ENCODE assay signal across 10 cellular contexts in genomic region chr15:40100947-40101905, GRCh38. TPM values are rescaled to one million over a fixed set of nuclear protein-coding genes. Genes with fewer than 3 reads are reported as not detected.
DNase-seq lines count a peak whose midpoint lies in the region; ATAC-seq and TF ChIP-seq lines count a peak whose summit lies in the region.
"Had no signal": no experiment of that assay in that cellular context is flagged by ENCODE, and none has a peak within 500 bp of the region (broad histone marks: within the 10 kb centered on the region; RNA-seq: fewer than 3 reads in every experiment).

No MANE protein-coding gene starts in this region.

- H3K4me3 ChIP-seq in OCI-LY3 (ENCODE audit: low read length) (peak overlapping the region; percentile 53), gastroesophageal sphincter (no peak overlapping the region), spleen (no peak overlapping the region)

- H3K9me3 Mint-ChIP-seq in T-helper 2 cell treated with Interferon-gamma antibody and Interleukin-4, amounts not matched to agents 5 μg/mL and 100 μg/mL, for 36 hours: no peaks in the 10 kb centered on the region

- H3K4me3 Mint-ChIP-seq in T-helper 2 cell treated with Interferon-gamma antibody and Interleukin-4, amounts not matched to agents 5 μg/mL and 100 μg/mL, for 36 hours: peak overlapping the region; percentile 70

- H3K4me2 ChIP-seq in OCI-LY3 (ENCODE audit: low read length): peak overlapping the region; percentile 93

- no peaks in the 10 kb centered on the region for H3K27me3 Mint-ChIP-seq in T-helper 2 cell treated with Interferon-gamma antibody and Interleukin-4, amounts not matched to agents 5 μg/mL and 100 μg/mL, for 36 hours (ENCODE audit: low read depth)

- no peaks in the 10 kb centered on the region for H4K20me1 ChIP-seq in OCI-LY3 (ENCODE audit: insufficient read depth, low read length)

- H3K36me3 ChIP-seq in OCI-LY3 (replicated peaks; ENCODE audit: low read depth, low read length) (peaks cover 69% of the 10 kb centered on the region), gastroesophageal sphincter (peaks cover 0 to 5% of the 10 kb centered on the region in 2 donors), spleen (peaks cover 0 to 38% (median 0%) of the 10 kb centered on the region in 6 donors)

- H3K36me3 Mint-ChIP-seq in T-helper 2 cell treated with Interferon-gamma antibody and Interleukin-4, amounts not matched to agents 5 μg/mL and 100 μg/mL, for 36 hours (ENCODE audit: low read depth): peaks cover 10% of the 10 kb centered on the region

- H3K4me1 Mint-ChIP-seq in T-helper 2 cell treated with Interferon-gamma antibody and Interleukin-4, amounts not matched to agents 5 μg/mL and 100 μg/mL, for 36 hours (ENCODE audit: low read depth): peaks cover 82% of the 10 kb centered on the region

- peak overlapping the region; percentile 98 for H3K9ac ChIP-seq in OCI-LY3 (ENCODE audit: low read length)

- 54 to 78% methylated on average over 3 to 5 of the region's 6 CpGs for WGBS in gastroesophageal sphincter (ENCODE audit: low coverage in 1 of 2), 2 donors
- WGBS in spleen, 5 donors: 45 to 60% (median 51%) methylated on average over 6 of the region's 6 CpGs

- TF ChIP-seq CTCF in OCI-LY3 (IDR thresholded peaks at IDR 0.05; ENCODE audit: low read depth, low read length) (no peak), gastroesophageal sphincter (IDR thresholded peaks at IDR 0.05) (no peak), spleen (IDR thresholded peaks at IDR 0.05 in 8 of 11, conservative IDR thresholded peaks at IDR 0.05 in 3 of 11) (no peak)

- H3K9me3 ChIP-seq in OCI-LY3 (ENCODE audit: insufficient read depth, low read length) (no peaks in the 10 kb centered on the region), gastroesophageal sphincter (no peaks in the 10 kb centered on the region), spleen (no peaks in the 10 kb centered on the region)

- H3K4me1 ChIP-seq in OCI-LY3 (ENCODE audit: low read length): peaks cover 100% of the 10 kb centered on the region
- peaks cover 38 to 100% (median 94%) of the 10 kb centered on the region in 3 donors for H3K4me1 ChIP-seq in gastroesophageal sphincter
- peaks cover 81 to 100% (median 100%) of the 10 kb centered on the region in 6 donors for H3K4me1 ChIP-seq in spleen

- no peak for TF ChIP-seq EP300 in gastroesophageal sphincter (IDR thresholded peaks at IDR 0.05)

- intact Hi-C loops in spleen (cut with DNase I; ENCODE audit: low total_unique reads): loop anchor here (5.0 kb wide), 1 partner anchor 54 kb away; no protein-coding TSS in a partner anchor

- H3K27ac Mint-ChIP-seq in T-helper 2 cell treated with Interferon-gamma antibody and Interleukin-4, amounts not matched to agents 5 μg/mL and 100 μg/mL, for 36 hours: peak overlapping the region; percentile 76

- ATAC-seq in gastroesophageal sphincter: no peak

- no peaks in the 10 kb centered on the region for H3K27me3 ChIP-seq in OCI-LY3 (ENCODE audit: low read depth, low read length)
- H3K27me3 ChIP-seq in gastroesophageal sphincter: no peaks in the 10 kb centered on the region
- no peaks in the 10 kb centered on the region for H3K27me3 ChIP-seq in spleen (replicated peaks in 1 of 7)

- no peak overlapping the region for H2AFZ ChIP-seq in OCI-LY3 (ENCODE audit: low read depth, low read length)

- no peak for TF ChIP-seq POLR2A in gastroesophageal sphincter (IDR thresholded peaks at IDR 0.05)
- TF ChIP-seq POLR2A in spleen (IDR thresholded peaks at IDR 0.05): no peak

- peak overlapping the region; percentile 99 for H3K27ac ChIP-seq in OCI-LY3 (ENCODE audit: low read length)
- H3K27ac ChIP-seq in gastroesophageal sphincter: peak overlapping the region; percentile 75 to 93 (median 91)
- H3K27ac ChIP-seq in spleen: peak overlapping the region; percentile 24 to 91 (median 84)
- H3K27ac ChIP-seq: epithelial cell of prostate had no signal

- no peak for DNase-seq in T-helper 2 cell treated with Interferon-gamma antibody and Interleukin-4, amounts not matched to agents 5 μg/mL and 100 μg/mL, for 36 hours (ENCODE audit: low spot score)
- DNase-seq in T-helper 2 cell: no peak
- DNase-seq in spleen: peak; percentile 35
- no peak for DNase-seq in NCI-H187 treated with DMSO at 0.1 percent for 48 hours (lab: John Stamatoyannopoulos, UW)
- DNase-seq in DMS 273 (lab: John Stamatoyannopoulos, UW; ENCODE audit: unreplicated experiment): no peak
- DNase-seq in NCI-H69 (lab: John Stamatoyannopoulos, UW): no peak
- DNase-seq: stimulated activated naive CD4-positive, alpha-beta T cell treated with Interleukin-2 at 50 U/mL for 16 hours had no signal

- peaks cover 83% of the 10 kb centered on the region for H3K79me2 ChIP-seq in OCI-LY3 (ENCODE audit: low read length)

RNA-seq across cellular contexts. Expression of gene BMF, which starts 7.5 kb away (rescaled TPM):
- total RNA-seq in gastroesophageal sphincter (1 to 10 TPM; 4.7 to 7.5 (median 6.0) TPM), spleen (10 to 100 TPM; 16.9 to 77.9 (median 36.1) TPM)
- 10 to 100 TPM; 25.5 to 33.1 (median 27.7) TPM for polyA plus RNA-seq in spleen

RNA-seq across cellular contexts. Expression of gene BUB1B, which starts 59.6 kb away (rescaled TPM):
- total RNA-seq in gastroesophageal sphincter: 1 to 10 TPM in 2 of 4 donors, under 1 TPM in 2; 0.13 to 2.4 (median 0.95) TPM
- total RNA-seq in spleen: 10 to 100 TPM in 3 of 7 donors, 1 to 10 TPM in 4; 3.0 to 11.8 (median 8.5) TPM
- 1 to 10 TPM; 1.2 to 4.7 (median 2.3) TPM for polyA plus RNA-seq in spleen
